Comparison of ENCODE assay signal across 9 cellular contexts in the genomic region with DNA sequence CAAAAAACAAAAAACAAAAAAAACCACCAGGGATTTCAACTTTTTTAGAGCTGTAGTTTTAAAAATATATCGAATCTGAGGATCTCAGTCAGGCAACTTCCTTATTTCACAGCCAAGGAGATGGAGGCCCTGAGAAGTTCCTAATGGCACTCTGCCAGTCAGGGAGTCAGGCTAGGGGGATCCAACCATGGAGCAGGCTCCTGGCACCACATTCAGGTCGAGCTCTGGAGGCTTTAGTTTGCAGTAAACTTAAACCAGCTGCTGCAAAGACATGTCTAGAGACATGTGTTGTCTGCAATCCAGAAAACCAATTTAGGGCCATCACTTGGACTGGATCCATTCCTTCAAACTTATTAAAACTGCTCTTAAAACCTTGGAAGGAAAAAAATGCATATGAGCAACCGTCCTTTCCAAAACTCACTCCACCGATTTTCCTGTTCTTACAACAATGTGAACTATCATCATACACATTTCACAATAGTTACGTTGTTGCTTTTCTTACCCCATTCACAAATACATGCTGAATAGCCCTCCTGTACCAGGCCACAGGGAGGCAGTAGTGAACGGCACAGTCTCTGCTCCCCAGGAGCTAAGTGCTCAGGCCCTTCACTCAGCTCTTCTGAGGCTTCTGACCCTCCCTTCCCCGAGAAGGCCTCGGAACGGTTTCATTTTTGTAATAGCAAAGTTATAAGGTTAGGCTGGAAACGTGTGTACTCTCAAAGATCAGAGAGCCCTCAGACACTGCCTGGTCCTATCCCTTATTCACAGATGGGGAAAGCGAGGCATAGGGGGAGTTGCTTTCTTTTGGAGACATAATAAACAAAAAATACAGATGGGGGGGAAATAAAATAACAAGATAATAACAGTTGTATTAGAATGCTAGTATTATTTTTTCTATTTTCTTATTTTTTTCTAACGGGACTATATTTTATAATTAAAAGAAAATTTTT. TPM values are rescaled to one million over a fixed set of nuclear protein-coding genes. Genes with fewer than 3 reads are reported as not detected.
A peak's percentile ranks its signal among the peaks of the same experiment; 100 is the strongest.
DNase-seq lines count a peak whose midpoint lies in the region; ATAC-seq lines count a peak whose summit lies in the region.
"Had no signal": no experiment of that assay in that cellular context is flagged by ENCODE, and none has a peak within 500 bp of the region (broad histone marks: within the 10 kb centered on the region; RNA-seq: fewer than 3 reads in every experiment).

No MANE protein-coding gene starts in this region.

- H3K36me3 Mint-ChIP-seq in stimulated activated naive CD8-positive, alpha-beta T cell treated with anti-CD3 and anti-CD28 coated beads, Interleukin-15, Interleukin-2, amounts not matched to agents 100 ng/mL and 50 ng/mL, for 24 hours (ENCODE audit: low read depth): peaks cover 46% of the 10 kb centered on the region

- H3K4me3 Mint-ChIP-seq in stimulated activated naive CD8-positive, alpha-beta T cell treated with anti-CD3 and anti-CD28 coated beads, Interleukin-15, Interleukin-2, amounts not matched to agents 100 ng/mL and 50 ng/mL, for 24 hours: no peak overlapping the region
- H3K4me3 Mint-ChIP-seq: stimulated activated naive B cell treated with anti-CD40 and anti-IgM and Interleukin-4, amounts not matched to agents 10 μg/mL and 1 μg/mL and 100 μg/mL, for 72 hours had no signal

- H3K4me1 Mint-ChIP-seq in stimulated activated naive CD8-positive, alpha-beta T cell treated with anti-CD3 and anti-CD28 coated beads, Interleukin-15, Interleukin-2, amounts not matched to agents 100 ng/mL and 50 ng/mL, for 24 hours (ENCODE audit: low read depth): peaks cover 21% of the 10 kb centered on the region
- H3K4me1 Mint-ChIP-seq: stimulated activated naive B cell treated with anti-CD40 and anti-IgM and Interleukin-4, amounts not matched to agents 10 μg/mL and 1 μg/mL and 100 μg/mL, for 72 hours had no signal

- intact Hi-C loops in Right ventricle myocardium inferior (cut with DNase I): loop anchor here (10.0 kb wide), 1 partner anchor 605 kb away; no protein-coding TSS in a partner anchor
- intact Hi-C loops in cardiac septum (cut with DNase I): no loop called here

- no peaks in the 10 kb centered on the region for H3K27me3 Mint-ChIP-seq in stimulated activated naive CD8-positive, alpha-beta T cell treated with anti-CD3 and anti-CD28 coated beads, Interleukin-15, Interleukin-2, amounts not matched to agents 100 ng/mL and 50 ng/mL, for 24 hours
- H3K27me3 Mint-ChIP-seq: stimulated activated naive B cell treated with anti-CD40 and anti-IgM and Interleukin-4, amounts not matched to agents 10 μg/mL and 1 μg/mL and 100 μg/mL, for 72 hours had no signal

- no peaks in the 10 kb centered on the region for H3K9me3 Mint-ChIP-seq in stimulated activated naive CD8-positive, alpha-beta T cell treated with anti-CD3 and anti-CD28 coated beads, Interleukin-15, Interleukin-2, amounts not matched to agents 100 ng/mL and 50 ng/mL, for 24 hours
- H3K9me3 Mint-ChIP-seq: stimulated activated naive B cell treated with anti-CD40 and anti-IgM and Interleukin-4, amounts not matched to agents 10 μg/mL and 1 μg/mL and 100 μg/mL, for 72 hours had no signal

- H3K27ac Mint-ChIP-seq in stimulated activated naive CD8-positive, alpha-beta T cell treated with anti-CD3 and anti-CD28 coated beads, Interleukin-15, Interleukin-2, amounts not matched to agents 100 ng/mL and 50 ng/mL, for 24 hours: peak overlapping the region; percentile 60
- H3K27ac Mint-ChIP-seq: stimulated activated naive B cell treated with anti-CD40 and anti-IgM and Interleukin-4, amounts not matched to agents 10 μg/mL and 1 μg/mL and 100 μg/mL, for 72 hours had no signal

- ATAC-seq in Right ventricle myocardium inferior: peak; percentile 49
- no peak for ATAC-seq in HG03571 (IDR thresholded peaks at IDR 0.05; ENCODE audit: unreplicated experiment)

- DNase-seq in Right ventricle myocardium inferior (ENCODE audit: missing footprints) (no peak), cardiac septum (ENCODE audit: low spot score) (no peak), OCI-M1 (lab: John Stamatoyannopoulos, UW) (peak; percentile 97), amniotic epithelial cell (ENCODE audit: low read depth) (peak; percentile 87), iPS-NIHi11 (ENCODE audit: low spot score) (peak; percentile 69), NCI-H1105 (lab: John Stamatoyannopoulos, UW) (no peak)
- DNase-seq: stimulated activated naive B cell treated with anti-CD40 and anti-IgM and Interleukin-4, amounts not matched to agents 10 μg/mL and 1 μg/mL and 100 μg/mL, for 72 hours had no signal

RNA-seq across cellular contexts. Expression of a gene that starts 20.1 kb away (rescaled TPM):
- total RNA-seq in Right ventricle myocardium inferior: 11.0 TPM
- 8.6 TPM for total RNA-seq in cardiac septum

RNA-seq across cellular contexts. Expression of a gene that starts 50.9 kb away (rescaled TPM):
- 16.9 TPM for total RNA-seq in Right ventricle myocardium inferior
- total RNA-seq in cardiac septum: 10.6 TPM

Comparison
In these comparisons a context has a peak if more than half of its experiments do, and no peak if none do; other contexts are left out.
1. DNase-seq: peak in OCI-M1 (single experiment), amniotic epithelial cell (single experiment) and iPS-NIHi11 (single experiment); none in Right ventricle myocardium inferior (single experiment), cardiac septum (single experiment) and NCI-H1105 (single experiment).